Comparison of ENCODE assay signal across 8 cellular contexts in the genomic region with DNA sequence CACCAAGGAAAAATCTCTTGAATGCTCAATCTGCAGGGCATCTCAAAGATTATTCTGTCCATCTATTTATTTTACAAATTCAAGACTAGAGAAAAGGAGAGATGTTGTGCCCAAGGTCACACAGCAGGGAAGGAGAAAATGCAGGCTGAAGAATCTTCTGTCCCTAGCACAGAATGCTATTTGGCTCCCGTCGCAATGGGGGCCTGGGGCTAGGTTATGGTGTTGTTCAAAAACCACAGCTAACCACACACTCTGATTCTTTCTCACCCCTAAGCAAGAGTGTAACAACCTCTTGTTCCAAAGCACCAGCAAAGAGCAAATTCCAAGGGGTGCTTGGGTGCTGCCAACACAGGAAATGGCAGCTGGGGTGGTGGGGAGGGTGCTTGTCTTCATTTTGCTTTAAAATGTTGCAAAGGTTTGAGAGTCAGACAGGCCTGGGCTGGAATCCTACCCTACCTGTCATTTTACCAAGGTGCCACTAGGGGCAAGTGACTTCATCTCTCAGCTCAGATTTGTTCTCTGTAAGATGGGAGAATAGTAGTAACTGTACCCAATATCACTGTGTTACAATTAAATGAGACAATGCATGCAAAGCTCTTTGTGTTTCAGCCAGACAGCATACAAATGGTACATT.
DNase-seq lines count a peak whose midpoint lies in the region; ATAC-seq and TF ChIP-seq lines count a peak whose summit lies in the region.

No MANE protein-coding gene starts in this region.

- peak; percentile 3 for DNase-seq in activated CD4-positive, alpha-beta T cell treated with anti-CD3 and anti-CD28 coated beads for 36 hours
- DNase-seq in activated CD4-positive, alpha-beta T cell treated with anti-CD3 and anti-CD28 coated beads, Interleukin-2, amount 50 U/mL, for 48 hours, result no peak
- peak; percentile 4 for DNase-seq in Panc1 (ENCODE audit: low read depth, low spot score)
- DNase-seq in left ventricle myocardium inferior, result no peak
- DNase-seq in NCI-H2227 (lab: John Stamatoyannopoulos, UW; ENCODE audit: unreplicated experiment), result no peak
- DNase-seq in hippocampal formation (lab: John Stamatoyannopoulos, UW), result no peak
- no peak for DNase-seq in NCI-H146 (lab: John Stamatoyannopoulos, UW)

- no TSS peak for BruUV-seq in Panc1 (replicated peaks; lab: Mats Ljungman, UMichigan)

- peak; percentile 47 for TF ChIP-seq CTCF in Panc1 (IDR thresholded peaks at IDR 0.05)
- TF ChIP-seq CTCF in left ventricle myocardium inferior (IDR thresholded peaks at IDR 0.05; ENCODE audit: borderline replicate concordance), result peak; percentile 56

- H3K27ac ChIP-seq in Panc1 (ENCODE audit: low read length) (no peak overlapping the region), left ventricle myocardium inferior (replicated peaks) (no peak overlapping the region)

- CTCF ChIA-PET in activated CD4-positive, alpha-beta T cell treated with anti-CD3 and anti-CD28 coated beads for 36 hours (lab: Charles Lee), result interaction anchor here (0.6 to 0.8 kb wide), 4 partner anchors 9 to 1353 kb away, joined by 3 to 5 read pairs (median 3); no protein-coding TSS in a partner anchor
- CTCF ChIA-PET in Panc1 (lab: Charles Lee), result no interaction called here

- H3K4me1 ChIP-seq in Panc1 (ENCODE audit: control insufficient read depth, insufficient read depth, low read length) (no peaks in the 10 kb centered on the region), left ventricle myocardium inferior (peaks cover 11% of the 10 kb centered on the region)

- H3K27me3 ChIP-seq in Panc1 (ENCODE audit: control insufficient read depth, insufficient read depth, low read length) (no peaks in the 10 kb centered on the region), left ventricle myocardium inferior (ENCODE audit: low read depth) (no peaks in the 10 kb centered on the region)

- no peak overlapping the region for H3K27ac Mint-ChIP-seq in activated CD4-positive, alpha-beta T cell treated with anti-CD3 and anti-CD28 coated beads for 36 hours

- POLR2A ChIA-PET in activated CD4-positive, alpha-beta T cell treated with anti-CD3 and anti-CD28 coated beads for 36 hours (lab: Charles Lee), result no interaction called here
- POLR2A ChIA-PET in Panc1 (lab: Charles Lee), result no interaction called here

- H3K36me3 ChIP-seq in Panc1 (ENCODE audit: control insufficient read depth, insufficient read depth, low read length), result no peaks in the 10 kb centered on the region
- H3K36me3 ChIP-seq in left ventricle myocardium inferior, result peaks cover 6% of the 10 kb centered on the region

- no peak overlapping the region for H3K4me3 Mint-ChIP-seq in activated CD4-positive, alpha-beta T cell treated with anti-CD3 and anti-CD28 coated beads for 36 hours

- H3K9me3 ChIP-seq in Panc1 (ENCODE audit: control insufficient read depth, insufficient read depth, low read depth, low read length) (no peaks in the 10 kb centered on the region), left ventricle myocardium inferior (replicated peaks) (no peaks in the 10 kb centered on the region)

- no peaks in the 10 kb centered on the region for H3K27me3 Mint-ChIP-seq in activated CD4-positive, alpha-beta T cell treated with anti-CD3 and anti-CD28 coated beads for 36 hours

- H3K4me3 ChIP-seq in Panc1 (ENCODE audit: low read depth in 2 of 2, low read length in 2 of 2) (no peak overlapping the region), left ventricle myocardium inferior (no peak overlapping the region)

- in situ Hi-C loops in Panc1 (cut with HindIII; ENCODE audit: low pct_unique_long_range_greater_than_20kb, low sequenced_read_pairs), result no loop called here

- H3K4me1 Mint-ChIP-seq in activated CD4-positive, alpha-beta T cell treated with anti-CD3 and anti-CD28 coated beads for 36 hours, result no peaks in the 10 kb centered on the region

- intact Hi-C loops in activated CD4-positive, alpha-beta T cell treated with anti-CD3 and anti-CD28 coated beads for 36 hours (cut with DNase I, micrococcal nuclease), result no loop called here
- intact Hi-C loops in Panc1 (cut with micrococcal nuclease; ENCODE audit: unreplicated experiment), result no loop called here
- intact Hi-C loops in left ventricle myocardium inferior (cut with micrococcal nuclease), result no loop called here

- no peaks in the 10 kb centered on the region for H3K36me3 Mint-ChIP-seq in activated CD4-positive, alpha-beta T cell treated with anti-CD3 and anti-CD28 coated beads for 36 hours (ENCODE audit: low read depth)

- H3K9me3 Mint-ChIP-seq in activated CD4-positive, alpha-beta T cell treated with anti-CD3 and anti-CD28 coated beads for 36 hours (ENCODE audit: low read depth), result no peaks in the 10 kb centered on the region

- ATAC-seq in activated CD4-positive, alpha-beta T cell treated with anti-CD3 and anti-CD28 coated beads for 36 hours, result no peak
- peak; percentile 91 for ATAC-seq in HG02678 (IDR thresholded peaks at IDR 0.05; ENCODE audit: unreplicated experiment)
- no peak for ATAC-seq in Panc1

Comparison
In these comparisons a context has a peak if more than half of its experiments do, and no peak if none do; other contexts are left out.
1. DNase-seq: peak in activated CD4-positive, alpha-beta T cell treated with anti-CD3 and anti-CD28 coated beads for 36 hours (single experiment) and Panc1 (single experiment); none in activated CD4-positive, alpha-beta T cell treated with anti-CD3 and anti-CD28 coated beads, Interleukin-2, amount 50 U/mL, for 48 hours (0 of 2), left ventricle myocardium inferior (single experiment), NCI-H2227 (single experiment), hippocampal formation (0 of 2) and NCI-H146 (single experiment).